In genomic region chr1:205360166-205360565, GRCh38 we compare ENCODE assay signal across 18 cellular contexts. TPM values are rescaled to one million over a fixed set of nuclear protein-coding genes. Genes with fewer than 3 reads are reported as not detected.
DNase-seq lines count a peak whose midpoint lies in the region; ATAC-seq and TF ChIP-seq lines count a peak whose summit lies in the region.
"Had no signal": no experiment of that assay in that cellular context is flagged by ENCODE, and none has a peak within 500 bp of the region (broad histone marks: within the 10 kb centered on the region; RNA-seq: fewer than 3 reads in every experiment).

No MANE protein-coding gene starts in this region.

- no peak overlapping the region for H3K9ac ChIP-seq in SK-N-SH

- peak overlapping the region; percentile 87 for H3K27ac Mint-ChIP-seq in neural crest cell (ENCODE audit: unreplicated experiment)
- H3K27ac Mint-ChIP-seq: activated CD4-positive, alpha-beta memory T cell treated with anti-CD3 and anti-CD28 coated beads, Interleukin-2, amount 10 ng/mL, durations not matched to agents 7 days and 5 days; activated T-helper 1 cell treated with anti-CD3 and anti-CD28 coated beads, Interleukin-12 subunit alpha, Interleukin-12 subunit beta, Interleukin-2, Interleukin-4 antibody, amounts not matched to agents 30 ng/mL and 10 ng/mL and 1 ng/mL, durations not matched to agents 14 hours and 24 hours and 36 hours had no signal

- no peaks in the 10 kb centered on the region for H3K9me3 Mint-ChIP-seq in neural crest cell
- H3K9me3 Mint-ChIP-seq: activated CD4-positive, alpha-beta memory T cell treated with anti-CD3 and anti-CD28 coated beads, Interleukin-2, amount 10 ng/mL, durations not matched to agents 7 days and 5 days; activated T-helper 1 cell treated with anti-CD3 and anti-CD28 coated beads, Interleukin-12 subunit alpha, Interleukin-12 subunit beta, Interleukin-2, Interleukin-4 antibody, amounts not matched to agents 30 ng/mL and 10 ng/mL and 1 ng/mL, durations not matched to agents 14 hours and 24 hours and 36 hours had no signal

- H3K27me3 ChIP-seq in SK-N-SH (ENCODE audit: insufficient read depth) (peaks cover 5% of the 10 kb centered on the region; the same call in 1 of the 2 replicates), upper lobe of right lung (peaks cover 20% of the 10 kb centered on the region)

- H3K27ac ChIP-seq in SK-N-SH (ENCODE audit: low read depth in 2 of 2, low read length in 1 of 2) (no peak overlapping the region), upper lobe of right lung (no peak overlapping the region)
- H3K27ac ChIP-seq: coronary artery, SK-N-MC, tibial artery had no signal

- DNase-seq in SK-N-SH, result peak; percentile 30
- peak; percentile 91 for DNase-seq in cerebellar cortex (ENCODE audit: low spot score)
- no peak for DNase-seq in neural crest cell (ENCODE audit: low read depth, low spot score)
- DNase-seq in upper lobe of right lung, result peak; percentile 25
- no peak for DNase-seq in stimulated activated naive CD8-positive, alpha-beta T cell treated with anti-CD3 and anti-CD28 coated beads, Interleukin-15, Interleukin-2, amounts not matched to agents 100 U/mL and 50 U/mL, for 24 hours
- DNase-seq: ACHN; activated CD4-positive, alpha-beta memory T cell treated with anti-CD3 and anti-CD28 coated beads, Interleukin-2, amount 10 ng/mL, durations not matched to agents 7 days and 5 days; kidney; NCI-H1694; tibial artery had no signal

- intact Hi-C loops in upper lobe of right lung (cut with DNase I), result no loop called here

- no peaks in the 10 kb centered on the region for H3K9me2 ChIP-seq in SK-N-SH

- peaks cover 55% of the 10 kb centered on the region for H3K4me1 Mint-ChIP-seq in neural crest cell
- H3K4me1 Mint-ChIP-seq: activated CD4-positive, alpha-beta memory T cell treated with anti-CD3 and anti-CD28 coated beads, Interleukin-2, amount 10 ng/mL, durations not matched to agents 7 days and 5 days had no signal

- TF ChIP-seq EP300 in SK-N-SH (IDR thresholded peaks at IDR 0.05; ENCODE audit: borderline replicate concordance in 1 of 2, low read depth in 1 of 2, low read length in 1 of 2), result no peak

- POLR2A ChIA-PET in SK-N-SH (lab: Yijun Ruan, JAX), result no interaction called here

- no peak overlapping the region for H3K4me2 ChIP-seq in SK-N-SH

- CTCF ChIA-PET in SK-N-SH (lab: Yijun Ruan, JAX), result interaction anchor here (0.9 to 3.0 kb wide), 8 partner anchors 24 to 299 kb away, joined by 3 to 9 read pairs (median 4); no protein-coding TSS in a partner anchor

- 84% methylated on average over 8 of the region's 8 CpGs for WGBS in SK-N-SH (ENCODE audit: low lambda C conversion rate)

- no peak overlapping the region for H2AFZ ChIP-seq in SK-N-SH (ENCODE audit: low read depth)

- no peaks in the 10 kb centered on the region for H3F3A ChIP-seq in SK-N-SH (replicated peaks; ENCODE audit: insufficient read depth)

- H3K4me1 ChIP-seq in SK-N-SH (ENCODE audit: control insufficient read depth in 1 of 2, insufficient read depth in 2 of 2, low read depth in 1 of 2, low read length in 1 of 2), result no peaks in the 10 kb centered on the region; a peak in 1 of 4 replicates
- H3K4me1 ChIP-seq in upper lobe of right lung, result no peaks in the 10 kb centered on the region

- no peaks in the 10 kb centered on the region for H4K20me1 ChIP-seq in SK-N-SH (ENCODE audit: insufficient read depth)

- H3K9me3 ChIP-seq in SK-N-SH (no peaks in the 10 kb centered on the region), upper lobe of right lung (no peaks in the 10 kb centered on the region)
- H3K9me3 ChIP-seq: tibial artery had no signal

- no peaks in the 10 kb centered on the region for H3K79me2 ChIP-seq in SK-N-SH (ENCODE audit: insufficient read depth)

- no peaks in the 10 kb centered on the region for H3K27me3 Mint-ChIP-seq in neural crest cell (ENCODE audit: low read depth)

- H3K36me3 Mint-ChIP-seq in neural crest cell (ENCODE audit: low read depth), result no peaks in the 10 kb centered on the region

- no peaks in the 10 kb centered on the region for H3K36me3 ChIP-seq in SK-N-SH (replicated peaks in 1 of 2; ENCODE audit: control insufficient read depth in 1 of 2, insufficient read depth in 2 of 2, low read length in 1 of 2)
- H3K36me3 ChIP-seq in upper lobe of right lung, result no peaks in the 10 kb centered on the region
- H3K36me3 ChIP-seq: tibial artery had no signal

- peak overlapping the region; percentile 73 for H3K4me3 Mint-ChIP-seq in neural crest cell
- H3K4me3 Mint-ChIP-seq: activated CD4-positive, alpha-beta memory T cell treated with anti-CD3 and anti-CD28 coated beads, Interleukin-2, amount 10 ng/mL, durations not matched to agents 7 days and 5 days; activated T-helper 1 cell treated with anti-CD3 and anti-CD28 coated beads, Interleukin-12 subunit alpha, Interleukin-12 subunit beta, Interleukin-2, Interleukin-4 antibody, amounts not matched to agents 30 ng/mL and 10 ng/mL and 1 ng/mL, durations not matched to agents 14 hours and 24 hours and 36 hours had no signal

- TF ChIP-seq CTCF in SK-N-SH (IDR thresholded peaks at IDR 0.05), result no peak
- no peak for TF ChIP-seq CTCF in neural crest cell (conservative IDR thresholded peaks at IDR 0.05)
- no peak for TF ChIP-seq CTCF in upper lobe of right lung (IDR thresholded peaks at IDR 0.05)

- ATAC-seq in SK-N-SH treated with all-trans-retinoic acid at 6 μM for 48 hours, result no peak
- no peak for ATAC-seq in upper lobe of right lung
- no peak for ATAC-seq in HG03045 (IDR thresholded peaks at IDR 0.05; ENCODE audit: unreplicated experiment)
- ATAC-seq in stimulated activated naive CD8-positive, alpha-beta T cell treated with anti-CD3 and anti-CD28 coated beads, Interleukin-15, Interleukin-2, amounts not matched to agents 100 U/mL and 50 U/mL, for 24 hours, result no peak
- ATAC-seq in HG03025 (IDR thresholded peaks at IDR 0.05; ENCODE audit: low FRiP score, unreplicated experiment), result no peak

- no peak for TF ChIP-seq RAD21 in SK-N-SH (IDR thresholded peaks at IDR 0.05; ENCODE audit: low read length)

- H3K4me3 ChIP-seq in SK-N-SH (ENCODE audit: low read depth in 2 of 2, low read length in 1 of 2) (no peak overlapping the region), upper lobe of right lung (no peak overlapping the region)
- H3K4me3 ChIP-seq: coronary artery, SK-N-MC, tibial artery had no signal

TF ChIP-seq in SK-N-SH, 30 proteins besides CTCF, POLR2A, EP300 and RAD21 (continues in another document):
- TF ChIP-seq RXRA (IDR thresholded peaks at IDR 0.05; ENCODE audit: borderline replicate concordance, low read depth) (no peak), GABPA (IDR thresholded peaks at IDR 0.05; ENCODE audit: low read depth) (no peak), IRF3 (IDR thresholded peaks at IDR 0.05; ENCODE audit: low read depth, low read length) (no peak), USF2 (IDR thresholded peaks at IDR 0.05; ENCODE audit: borderline replicate concordance, low read depth, low read length) (no peak), MXI1 (IDR thresholded peaks at IDR 0.05; ENCODE audit: low read depth, low read length) (no peak)

TF ChIP-seq in SK-N-SH treated with all-trans-retinoic acid at 6 μM for 48 hours, 23 proteins besides CTCF, POLR2A, EP300 and RAD21:
- no peak for TF ChIP-seq SNAI2 (CRISPR knock-in tag; IDR thresholded peaks at IDR 0.05)
- TF ChIP-seq ZFP30 (CRISPR knock-in tag; IDR thresholded peaks at IDR 0.05), result no peak
- no peak for TF ChIP-seq ISL1 (CRISPR knock-in tag; IDR thresholded peaks at IDR 0.05)
- no peak for TF ChIP-seq ZFP3 (CRISPR knock-in tag; IDR thresholded peaks at IDR 0.05)
- TF ChIP-seq ESRRG (CRISPR knock-in tag; IDR thresholded peaks at IDR 0.05), result no peak
- no peak for TF ChIP-seq GLIS3 (CRISPR knock-in tag; IDR thresholded peaks at IDR 0.05)
- TF ChIP-seq TCF4 (CRISPR knock-in tag; IDR thresholded peaks at IDR 0.05; ENCODE audit: borderline replicate concordance), result no peak
- no peak for TF ChIP-seq OSR1 (CRISPR knock-in tag; IDR thresholded peaks at IDR 0.05)
TF ChIP-seq in SK-N-SH treated with all-trans-retinoic acid at 6 μM for 48 hours: peak in this region for 0.

RNA-seq across cellular contexts. Expression of gene KLHDC8A, which starts 3.4 kb away (rescaled TPM):
- 0.02 and 0.03 TPM in 2 replicates for polyA plus RNA-seq in SK-N-SH (2012; rRNA removed)
- 0.01 and 0.09 TPM in 2 replicates for polyA plus RNA-seq in SK-N-SH (2012; cell fraction: cytosol; rRNA removed)
- polyA plus RNA-seq in SK-N-SH (2012; cell fraction: nucleus; rRNA removed), result 0.07 TPM in 1 of 2 replicates, not detected in the other
- total RNA-seq in neural crest cell (46.6 and 46.7 TPM in 2 replicates), upper lobe of right lung (0.78 TPM)
- total RNA-seq: activated CD4-positive, alpha-beta memory T cell treated with anti-CD3 and anti-CD28 coated beads, Interleukin-2, amount 10 ng/mL, durations not matched to agents 7 days and 5 days; activated T-helper 1 cell treated with anti-CD3 and anti-CD28 coated beads, Interleukin-12 subunit alpha, Interleukin-12 subunit beta, Interleukin-2, Interleukin-4 antibody, amounts not matched to agents 30 ng/mL and 10 ng/mL and 1 ng/mL, durations not matched to agents 14 hours and 24 hours and 36 hours; kidney; mesenteric fat pad; osteocyte had no signal

RNA-seq across cellular contexts. Expression of gene NUAK2, which starts 38.6 kb away (rescaled TPM):
- 6.8 and 11.1 TPM in 2 replicates for polyA plus RNA-seq in SK-N-SH (2012; rRNA removed)
- polyA plus RNA-seq in SK-N-SH (2012; cell fraction: cytosol; rRNA removed), result 4.4 and 6.4 TPM in 2 replicates
- 13.2 and 14.3 TPM in 2 replicates for polyA plus RNA-seq in SK-N-SH (2012; cell fraction: nucleus; rRNA removed)
- total RNA-seq in neural crest cell (14.7 and 15.4 TPM in 2 replicates), upper lobe of right lung (8.8 TPM)

Comparison
In these comparisons a context has a peak if more than half of its experiments do, and no peak if none do; other contexts are left out.
1. DNase-seq: peak in SK-N-SH (single experiment), cerebellar cortex (single experiment) and upper lobe of right lung (single experiment); none in neural crest cell (single experiment) and stimulated activated naive CD8-positive, alpha-beta T cell treated with anti-CD3 and anti-CD28 coated beads, Interleukin-15, Interleukin-2, amounts not matched to agents 100 U/mL and 50 U/mL, for 24 hours (single experiment).
2. RNA of gene KLHDC8A, which starts 3.4 kb away (total RNA-seq): 46.6 to 46.7 TPM in neural crest cell; 0.78 TPM in upper lobe of right lung (single experiment); every median in the first group is over 10 times any median in the second.